Comparison of ENCODE assay signal across 8 cellular contexts in the genomic region with DNA sequence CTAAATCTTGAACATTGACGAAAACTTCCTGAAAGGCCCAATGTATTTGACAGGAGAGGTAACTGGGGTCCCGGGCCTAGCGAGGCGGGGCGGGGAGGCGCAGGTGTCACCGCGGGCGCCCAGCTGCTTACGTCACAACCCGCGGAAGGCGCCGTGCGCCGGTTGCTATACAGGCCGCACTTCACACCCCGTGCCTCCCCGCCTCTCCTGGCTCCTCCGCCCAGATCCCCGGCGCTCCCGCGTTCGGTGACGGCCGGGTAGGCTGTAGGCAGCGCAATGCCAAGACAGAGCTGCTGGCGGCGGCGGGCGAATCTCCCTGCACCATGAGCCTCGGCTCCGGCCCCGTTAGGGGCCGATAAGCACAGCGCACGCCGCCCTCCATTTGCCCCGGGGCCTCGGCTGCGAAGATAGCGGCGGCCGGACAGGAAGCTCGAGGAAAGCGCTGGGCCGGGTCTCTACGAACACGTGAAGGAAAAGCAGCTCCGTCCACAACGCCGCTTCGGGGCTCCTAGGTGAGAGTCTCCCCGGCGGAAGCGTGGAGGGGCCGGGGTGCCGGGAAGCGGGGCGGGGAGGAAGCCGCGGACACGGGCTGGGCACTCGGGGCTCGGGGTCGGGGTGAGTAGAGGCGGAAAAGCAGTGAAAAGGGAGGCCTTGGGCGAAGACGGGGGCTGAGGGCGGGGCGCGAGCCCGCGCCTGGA. TPM values are rescaled to one million over a fixed set of nuclear protein-coding genes. Genes with fewer than 3 reads are reported as not detected.
DNase-seq lines count a peak whose midpoint lies in the region; ATAC-seq and TF ChIP-seq lines count a peak whose summit lies in the region.

A gene with protein sequence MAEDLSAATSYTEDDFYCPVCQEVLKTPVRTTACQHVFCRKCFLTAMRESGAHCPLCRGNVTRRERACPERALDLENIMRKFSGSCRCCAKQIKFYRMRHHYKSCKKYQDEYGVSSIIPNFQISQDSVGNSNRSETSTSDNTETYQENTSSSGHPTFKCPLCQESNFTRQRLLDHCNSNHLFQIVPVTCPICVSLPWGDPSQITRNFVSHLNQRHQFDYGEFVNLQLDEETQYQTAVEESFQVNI (plus strand): TSS at position 151 of the 698 bp plus-strand sequence. CDS start 903 bp downstream, outside the sequence.

- H3K9me3 Mint-ChIP-seq in mesothelial cell of epicardium, result no peaks in the 10 kb centered on the region

- H3K4me3 ChIP-seq in HUES48 (ENCODE audit: low read depth, low read length) (peak within 1 kb of the TSS; percentile 90), NT2/D1 (ENCODE audit: insufficient read length, low read depth) (peak within 1 kb of the TSS; percentile 84)

- peaks cover 7% of the 10 kb centered on the region for H3K36me3 Mint-ChIP-seq in mesothelial cell of epicardium

- ATAC-seq in GM21390 (IDR thresholded peaks at IDR 0.05; ENCODE audit: unreplicated experiment), result peak; percentile 53

- in situ Hi-C loops in endometrial microvascular endothelial cells (cut with HindIII; ENCODE audit: inconsistent ontology term, low pct_unique_long_range_greater_than_20kb, low sequenced_read_pairs), result no loop called here

- H3K27ac Mint-ChIP-seq in mesothelial cell of epicardium, result peak within 1 kb of the TSS; percentile 98

- peaks cover 24% of the 10 kb centered on the region for H3K36me3 ChIP-seq in HUES48 (ENCODE audit: control insufficient read depth, insufficient read depth, low read length)
- H3K36me3 ChIP-seq in NT2/D1 (ENCODE audit: insufficient read depth, insufficient read length, low read length), result peaks cover 23% of the 10 kb centered on the region

- no peaks in the 10 kb centered on the region for H3K9me3 ChIP-seq in HUES48 (ENCODE audit: control insufficient read depth, insufficient read depth, low read length)
- no peaks in the 10 kb centered on the region for H3K9me3 ChIP-seq in NT2/D1 (ENCODE audit: insufficient read depth, low read length)

- H3K27me3 Mint-ChIP-seq in mesothelial cell of epicardium (ENCODE audit: low read depth), result no peaks in the 10 kb centered on the region

- DNase-seq in COR-L47 (lab: John Stamatoyannopoulos, UW) (peak; percentile 92), NT2/D1 (ENCODE audit: low read depth, low spot score) (peak; percentile 58), mesothelial cell of epicardium (ENCODE audit: low spot score in 2 of 2, unreplicated experiment in 2 of 2) (peak; percentile 67 to 85)
- peak; percentile 75 for DNase-seq in activated CD8-positive, alpha-beta memory T cell treated with anti-CD3 and anti-CD28 coated beads, Interleukin-2, amount 50 U/mL, for 1 hour (ENCODE audit: extremely low read depth)
- peak; percentile 81 to 83 for DNase-seq in stimulated activated CD8-positive, alpha-beta memory T cell treated with anti-CD3 and anti-CD28 coated beads, Interleukin-15, amount 100 ng/mL, for 48 hours (ENCODE audit: low read depth in 2 of 2)

- peak within 1 kb of the TSS; percentile 98 for H3K27ac ChIP-seq in HUES48 (ENCODE audit: low read depth, low read length)

- peak within 1 kb of the TSS; percentile 94 for H3K9ac ChIP-seq in HUES48 (ENCODE audit: low read depth, low read length)
- H3K9ac ChIP-seq in NT2/D1 (ENCODE audit: insufficient read length, low read depth), result peak within 1 kb of the TSS; percentile 90

- H3K27me3 ChIP-seq in HUES48 (ENCODE audit: control insufficient read depth, insufficient read depth, low read length) (no peaks in the 10 kb centered on the region), NT2/D1 (ENCODE audit: insufficient read depth, insufficient read length) (no peaks in the 10 kb centered on the region)

- peaks cover 27% of the 10 kb centered on the region for H3K4me1 Mint-ChIP-seq in mesothelial cell of epicardium

- TF ChIP-seq CTCF in mesothelial cell of epicardium (IDR thresholded peaks at IDR 0.05; ENCODE audit: unreplicated experiment), result no peak

- H3K4me3 Mint-ChIP-seq in mesothelial cell of epicardium, result peak within 1 kb of the TSS; percentile 94

- H3K4me1 ChIP-seq in HUES48 (ENCODE audit: control insufficient read depth, insufficient read depth, low read length) (peaks cover 15% of the 10 kb centered on the region), NT2/D1 (ENCODE audit: insufficient read depth, insufficient read length) (peaks cover 2% of the 10 kb centered on the region)

RNA-seq across cellular contexts. Expression of the gene that starts here (rescaled TPM):
- total RNA-seq in endometrial microvascular endothelial cells (ENCODE audit: inconsistent ontology term) (60.4 TPM), mesothelial cell of epicardium (28.5 to 37.9 TPM (median 31.9 TPM) in 3 replicates)

Comparison
In these comparisons a context has a peak if more than half of its experiments do, and no peak if none do; other contexts are left out.
1. Peak in every context shown above with its lines: DNase-seq, ATAC-seq, H3K4me3 ChIP-seq and H3K27ac ChIP-seq.